8 cellular contexts compared by ENCODE assay signal in the genomic region with DNA sequence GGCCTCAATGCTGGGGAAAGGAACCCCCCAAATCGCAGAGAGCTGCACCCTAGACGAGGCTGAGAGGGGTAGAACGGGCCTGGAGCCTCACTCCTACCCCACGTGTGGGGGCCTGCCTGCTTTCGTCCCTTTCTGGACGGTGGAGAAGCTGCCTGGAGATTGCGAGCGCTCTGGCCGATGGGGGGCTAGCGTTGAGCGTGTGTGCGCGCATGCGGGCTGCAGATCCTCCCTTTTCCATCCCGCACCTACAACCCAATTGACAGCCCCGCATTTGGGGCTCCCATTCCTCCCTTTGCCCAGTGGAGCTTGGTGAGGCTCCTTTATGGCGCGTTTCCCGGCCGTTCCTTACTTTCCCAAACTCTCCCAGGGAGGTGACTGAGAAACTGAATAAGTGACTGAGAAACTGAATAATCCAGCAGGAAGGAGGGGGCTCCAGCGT. TPM values are rescaled to one million over a fixed set of nuclear protein-coding genes. Genes with fewer than 3 reads are reported as not detected.
DNase-seq lines count a peak whose midpoint lies in the region; ATAC-seq, FAIRE-seq and TF ChIP-seq lines count a peak whose summit lies in the region.

No MANE protein-coding gene starts in this region.

- TF ChIP-seq CTCF in BE2C (IDR thresholded peaks at IDR 0.05; ENCODE audit: low read depth, low read length) (no peak), mesothelial cell of epicardium (IDR thresholded peaks at IDR 0.05; ENCODE audit: unreplicated experiment) (no peak)

- no peak for DNase-seq in BE2C
- peak; percentile 8 for DNase-seq in central memory CD4-positive, alpha-beta T cell
- DNase-seq in mesothelial cell of epicardium (ENCODE audit: low spot score in 2 of 2, unreplicated experiment in 2 of 2): peak in 1 of 2 experiments; percentile 60
- no peak for DNase-seq in GM03348 (ENCODE audit: low spot score)
- DNase-seq in cerebellar nuclear complex (lab: John Stamatoyannopoulos, UW): no peak
- DNase-seq in urothelium cell line (ENCODE audit: low spot score): no peak

- H3K27me3 ChIP-seq in BE2C (no peaks in the 10 kb centered on the region), HUES48 (ENCODE audit: control insufficient read depth, insufficient read depth, low read length) (no peaks in the 10 kb centered on the region)

- H3K27ac ChIP-seq in HUES48 (ENCODE audit: low read depth, low read length): peak overlapping the region; percentile 95

- ATAC-seq in GM18861 (IDR thresholded peaks at IDR 0.05; ENCODE audit: unreplicated experiment): no peak

- no peak for FAIRE-seq in urothelium cell line (lab: Jason Lieb, UNC)

- H3K4me1 ChIP-seq in BE2C (no peaks in the 10 kb centered on the region), HUES48 (ENCODE audit: control insufficient read depth, insufficient read depth, low read length) (peaks cover 22% of the 10 kb centered on the region)

- H3K4me3 Mint-ChIP-seq in mesothelial cell of epicardium: peak overlapping the region; percentile 78

- peaks cover 34% of the 10 kb centered on the region for H3K4me1 Mint-ChIP-seq in mesothelial cell of epicardium

- no peaks in the 10 kb centered on the region for H3K9me3 ChIP-seq in BE2C
- no peaks in the 10 kb centered on the region for H3K9me3 ChIP-seq in HUES48 (ENCODE audit: control insufficient read depth, insufficient read depth, low read length)

- H3K9me3 Mint-ChIP-seq in mesothelial cell of epicardium: no peaks in the 10 kb centered on the region

- H3K36me3 ChIP-seq in BE2C (no peaks in the 10 kb centered on the region), HUES48 (ENCODE audit: control insufficient read depth, insufficient read depth, low read length) (peaks cover 19% of the 10 kb centered on the region)

- H3K27ac Mint-ChIP-seq in mesothelial cell of epicardium: peak overlapping the region; percentile 98

- peak overlapping the region; percentile 63 for H3K4me3 ChIP-seq in BE2C (ENCODE audit: low read depth, low read length)
- peak overlapping the region; percentile 82 for H3K4me3 ChIP-seq in HUES48 (ENCODE audit: low read depth, low read length)

- H3K27me3 Mint-ChIP-seq in mesothelial cell of epicardium (ENCODE audit: low read depth): peaks cover 31% of the 10 kb centered on the region

- no peaks in the 10 kb centered on the region for H3K36me3 Mint-ChIP-seq in mesothelial cell of epicardium

- peak overlapping the region; percentile 60 for H3K9ac ChIP-seq in HUES48 (ENCODE audit: low read depth, low read length)

RNA-seq across cellular contexts. Expression of gene ESRP2, which starts 0.9 kb away (rescaled TPM):
- not detected for polyA plus RNA-seq in BE2C (2012; ENCODE audit: insufficient read depth, insufficient read length, low read depth)
- 32.4 to 34.7 TPM (median 33.6 TPM) in 3 replicates for total RNA-seq in mesothelial cell of epicardium

RNA-seq across cellular contexts. Expression of gene PLA2G15, which starts 8.3 kb away (rescaled TPM):
- 12.3 TPM for polyA plus RNA-seq in BE2C (2012; ENCODE audit: insufficient read depth, insufficient read length, low read depth)
- total RNA-seq in mesothelial cell of epicardium: 19.4 to 19.9 TPM (median 19.8 TPM) in 3 replicates

RNA-seq across cellular contexts. Expression of gene SLC7A6, which starts 27.5 kb away (rescaled TPM):
- polyA plus RNA-seq in BE2C (2012; ENCODE audit: insufficient read depth, insufficient read length, low read depth): 49.3 TPM
- total RNA-seq in mesothelial cell of epicardium: 66.0 to 73.2 TPM (median 70.4 TPM) in 3 replicates
